ENCODE assay signal across 9 cellular contexts in genomic region chr19:485583-486236, GRCh38. TPM values are rescaled to one million over a fixed set of nuclear protein-coding genes. Genes with fewer than 3 reads are reported as not detected.
A peak's percentile ranks its signal among the peaks of the same experiment; 100 is the strongest.
DNase-seq lines count a peak whose midpoint lies in the region; ATAC-seq and TF ChIP-seq lines count a peak whose summit lies in the region.
"Had no signal": no experiment of that assay in that cellular context is flagged by ENCODE, and none has a peak within 500 bp of the region (broad histone marks: within the 10 kb centered on the region; RNA-seq: fewer than 3 reads in every experiment).

No MANE protein-coding gene starts in this region.

- CTCF ChIA-PET in SK-N-SH (lab: Yijun Ruan, JAX) = interaction anchor here (1.6 kb wide), 1 partner anchor 21 kb away, joined by 9 read pairs; the partner anchor contains the start of gene TPGS1

- H3K9me3 ChIP-seq in SK-N-SH (no peaks in the 10 kb centered on the region), testis (no peaks in the 10 kb centered on the region), uterus (no peaks in the 10 kb centered on the region)

- POLR2A ChIA-PET in SK-N-SH (lab: Yijun Ruan, JAX) = no interaction called here

- H3K4me3 ChIP-seq in SK-N-SH (ENCODE audit: low read depth in 2 of 2, low read length in 1 of 2) = no peak overlapping the region
- H3K4me3 ChIP-seq in testis = no peak overlapping the region
- no peak overlapping the region for H3K4me3 ChIP-seq in uterus

- no peak for TF ChIP-seq EP300 in SK-N-SH (IDR thresholded peaks at IDR 0.05; ENCODE audit: borderline replicate concordance in 1 of 2, low read depth in 1 of 2, low read length in 1 of 2)

- H3K36me3 ChIP-seq in SK-N-SH (replicated peaks in 1 of 2; ENCODE audit: control insufficient read depth in 1 of 2, insufficient read depth in 2 of 2, low read length in 1 of 2) = no peaks in the 10 kb centered on the region
- H3K36me3 ChIP-seq in testis (ENCODE audit: low read depth, missing control alignments) = no peaks in the 10 kb centered on the region
- H3K36me3 ChIP-seq in uterus = no peaks in the 10 kb centered on the region

- H3K9me2 ChIP-seq in SK-N-SH = no peaks in the 10 kb centered on the region

- DNase-seq in SK-N-SH = peak; percentile 12
- peak; percentile 91 for DNase-seq in astrocyte of the hippocampus (ENCODE audit: low read depth, low spot score)
- DNase-seq in iris pigment epithelial cell (ENCODE audit: low read depth) = peak; percentile 40
- DNase-seq in testis = peak; percentile 90
- DNase-seq in uterus = no peak
- no peak for DNase-seq in DMS53 (lab: John Stamatoyannopoulos, UW)

- no peaks in the 10 kb centered on the region for H3K79me2 ChIP-seq in SK-N-SH (ENCODE audit: insufficient read depth)

- ATAC-seq in SK-N-SH treated with all-trans-retinoic acid at 6 μM for 48 hours (no peak), HG02970 (IDR thresholded peaks at IDR 0.05; ENCODE audit: low FRiP score, unreplicated experiment) (no peak)

- H3K4me1 ChIP-seq in SK-N-SH (ENCODE audit: control insufficient read depth in 1 of 2, insufficient read depth in 2 of 2, low read depth in 1 of 2, low read length in 1 of 2) = peaks cover 0 to 21% of the 10 kb centered on the region in 2 experiments; a peak in 1 of 4 replicates
- H3K4me1 ChIP-seq in testis = peaks cover 13% of the 10 kb centered on the region
- H3K4me1 ChIP-seq in uterus = no peaks in the 10 kb centered on the region

- no peak for TF ChIP-seq POLR2A in testis (IDR thresholded peaks at IDR 0.05)
- no peak for TF ChIP-seq POLR2A in uterus (IDR thresholded peaks at IDR 0.05)

- H3K27ac ChIP-seq in SK-N-SH (ENCODE audit: low read depth in 2 of 2, low read length in 1 of 2) = no peak overlapping the region
- H3K27ac ChIP-seq in testis = peak overlapping the region; percentile 4 to 71
- H3K27ac ChIP-seq in uterus = no peak overlapping the region

- no peak for TF ChIP-seq CTCF in SK-N-SH (IDR thresholded peaks at IDR 0.05)
- no peak for TF ChIP-seq CTCF in testis (IDR thresholded peaks at IDR 0.05)
- no peak for TF ChIP-seq CTCF in uterus (IDR thresholded peaks at IDR 0.05)

- no peak overlapping the region for H3K4me2 ChIP-seq in SK-N-SH

- no peak overlapping the region for H3K9ac ChIP-seq in SK-N-SH

- no peak for TF ChIP-seq RAD21 in SK-N-SH (IDR thresholded peaks at IDR 0.05; ENCODE audit: low read length)

- WGBS in SK-N-SH (ENCODE audit: low lambda C conversion rate) = 58% methylated on average over 13 of the region's 23 CpGs
- WGBS in testis, 2 donors = 35 to 46% methylated on average over 3 to 23 of the region's 23 CpGs

- H4K20me1 ChIP-seq in SK-N-SH (ENCODE audit: insufficient read depth) = no peaks in the 10 kb centered on the region

- intact Hi-C loops in testis (cut with DNase I; ENCODE audit: low total_unique reads) = no loop called here
- intact Hi-C loops in uterus (cut with DNase I; ENCODE audit: low total_unique reads) = no loop called here

- H2AFZ ChIP-seq in SK-N-SH (ENCODE audit: low read depth) = no peak overlapping the region

- H3K27me3 ChIP-seq in SK-N-SH (ENCODE audit: insufficient read depth) (no peaks in the 10 kb centered on the region), testis (no peaks in the 10 kb centered on the region), uterus (no peaks in the 10 kb centered on the region)

- peaks cover 15% of the 10 kb centered on the region for H3F3A ChIP-seq in SK-N-SH (replicated peaks; ENCODE audit: insufficient read depth)

TF ChIP-seq in SK-N-SH, 30 proteins besides CTCF, POLR2A, EP300 and RAD21:
- TF ChIP-seq NRF1 (IDR thresholded peaks at IDR 0.05; ENCODE audit: low read depth, low read length) (no peak), GATA2 (CRISPR knock-in tag; IDR thresholded peaks at IDR 0.05) (no peak), RXRA (IDR thresholded peaks at IDR 0.05; ENCODE audit: borderline replicate concordance, low read depth) (no peak), FOXM1 (IDR thresholded peaks at IDR 0.05; ENCODE audit: low read depth) (no peak)

TF ChIP-seq in SK-N-SH treated with all-trans-retinoic acid at 6 μM for 48 hours, 23 proteins besides CTCF, POLR2A, EP300 and RAD21:
- TF ChIP-seq TOX (CRISPR knock-in tag; IDR thresholded peaks at IDR 0.05; ENCODE audit: borderline replicate concordance) (no peak), ZNF70 (CRISPR knock-in tag; IDR thresholded peaks at IDR 0.05) (no peak), ARNTL (CRISPR knock-in tag; IDR thresholded peaks at IDR 0.05; ENCODE audit: borderline replicate concordance, low read depth) (no peak), PATZ1 (CRISPR knock-in tag; IDR thresholded peaks at IDR 0.05; ENCODE audit: borderline replicate concordance) (no peak), CSDC2 (CRISPR knock-in tag; IDR thresholded peaks at IDR 0.05) (no peak), POU6F1 (CRISPR knock-in tag; IDR thresholded peaks at IDR 0.05; ENCODE audit: borderline replicate concordance, low read depth) (no peak), BACH2 (CRISPR knock-in tag; IDR thresholded peaks at IDR 0.05; ENCODE audit: borderline replicate concordance) (no peak), RARB (CRISPR knock-in tag; IDR thresholded peaks at IDR 0.05) (no peak), CREB5 (CRISPR knock-in tag; IDR thresholded peaks at IDR 0.05; ENCODE audit: low read depth) (no peak)

RNA-seq across cellular contexts. Expression of gene MADCAM1, which starts 10.6 kb away (rescaled TPM):
- 0.63 and 0.81 TPM in 2 replicates for polyA plus RNA-seq in SK-N-SH (2012; rRNA removed)
- 0.14 TPM in 2 replicates for polyA plus RNA-seq in SK-N-SH (2012; cell fraction: cytosol; rRNA removed)
- polyA plus RNA-seq in SK-N-SH (2012; cell fraction: nucleus; rRNA removed) = 3.7 and 8.3 TPM in 2 replicates
- total RNA-seq in testis = 1 to 10 TPM; 2.2 to 2.3 TPM
- 1.6 TPM for polyA plus RNA-seq in testis (ENCODE audit: insufficient read depth, low read depth, low replicate concordance)
- 1 to 10 TPM in 1 of 4 donors, under 1 TPM in 1, not detected in 2; 0.34 to 2.7 TPM for total RNA-seq in uterus
- total RNA-seq: mononuclear cell had no signal

RNA-seq across cellular contexts. Expression of gene TPGS1, which starts 21.6 kb away (rescaled TPM):
- polyA plus RNA-seq in SK-N-SH (2012; rRNA removed) (28.3 and 31.0 TPM in 2 replicates), testis (ENCODE audit: insufficient read depth, low read depth, low replicate concordance) (5.4 TPM)
- polyA plus RNA-seq in SK-N-SH (2012; cell fraction: cytosol; rRNA removed) = 11.8 and 22.1 TPM in 2 replicates
- 20.6 and 30.9 TPM in 2 replicates for polyA plus RNA-seq in SK-N-SH (2012; cell fraction: nucleus; rRNA removed)
- total RNA-seq in testis (100 to 1,000 TPM in 1 of 2 donors, 10 to 100 TPM in 1; 98.5 to 104 TPM), uterus (10 to 100 TPM; 12.6 to 37.5 (median 29.9) TPM)

RNA-seq across cellular contexts. Expression of gene SHC2, which starts 24.9 kb away (rescaled TPM):
- polyA plus RNA-seq in SK-N-SH (2012; rRNA removed) (0.64 and 0.80 TPM in 2 replicates), testis (ENCODE audit: insufficient read depth, low read depth, low replicate concordance) (26.7 TPM)
- polyA plus RNA-seq in SK-N-SH (2012; cell fraction: cytosol; rRNA removed) = 0.22 and 0.45 TPM in 2 replicates
- polyA plus RNA-seq in SK-N-SH (2012; cell fraction: nucleus; rRNA removed) = 3.8 and 7.6 TPM in 2 replicates
- total RNA-seq in testis (10 to 100 TPM; 57.8 to 67.3 TPM), uterus (10 to 100 TPM in 2 of 4 donors, 1 to 10 TPM in 2; 2.9 to 43.6 (median 8.4) TPM)

RNA-seq across cellular contexts. Expression of gene CDC34, which starts 45.9 kb away (rescaled TPM):
- polyA plus RNA-seq in SK-N-SH (2012; rRNA removed) (69.2 and 96.7 TPM in 2 replicates), testis (ENCODE audit: insufficient read depth, low read depth, low replicate concordance) (149 TPM)
- 48.9 and 66.0 TPM in 2 replicates for polyA plus RNA-seq in SK-N-SH (2012; cell fraction: cytosol; rRNA removed)
- 83.8 and 200 TPM in 2 replicates for polyA plus RNA-seq in SK-N-SH (2012; cell fraction: nucleus; rRNA removed)
- total RNA-seq in testis (100 to 1,000 TPM; 205 to 249 TPM), uterus (100 to 1,000 TPM in 2 of 4 donors, 10 to 100 TPM in 2; 44.4 to 459 (median 101) TPM)

RNA-seq across cellular contexts. Expression of gene GZMM, which starts 58.1 kb away (rescaled TPM):
- polyA plus RNA-seq in SK-N-SH (2012; rRNA removed) (not detected in 2 replicates), testis (ENCODE audit: insufficient read depth, low read depth, low replicate concordance) (2.2 TPM)
- polyA plus RNA-seq in SK-N-SH (2012; cell fraction: cytosol; rRNA removed) = 0.06 TPM in 1 of 2 replicates, not detected in the other
- polyA plus RNA-seq in SK-N-SH (2012; cell fraction: nucleus; rRNA removed) = 0.07 and 0.11 TPM in 2 replicates
- total RNA-seq in testis (1 to 10 TPM in 1 of 2 donors, under 1 TPM in 1; 0.31 to 1.4 TPM), uterus (1 to 10 TPM in 1 of 4 donors, under 1 TPM in 1, not detected in 2; 0.62 to 1.6 TPM)

Comparison
In these comparisons a context has a peak if more than half of its experiments do, and no peak if none do; other contexts are left out.
1. DNase-seq: peak in SK-N-SH (single experiment), astrocyte of the hippocampus (single experiment), iris pigment epithelial cell (single experiment) and testis (single experiment); none in uterus (0 of 2) and DMS53 (single experiment).
2. H3K27ac ChIP-seq: peak in testis (2 of 2); none in SK-N-SH (0 of 2) and uterus (0 of 2).